ENCODE assay signal across 15 cellular contexts in the genomic region with DNA sequence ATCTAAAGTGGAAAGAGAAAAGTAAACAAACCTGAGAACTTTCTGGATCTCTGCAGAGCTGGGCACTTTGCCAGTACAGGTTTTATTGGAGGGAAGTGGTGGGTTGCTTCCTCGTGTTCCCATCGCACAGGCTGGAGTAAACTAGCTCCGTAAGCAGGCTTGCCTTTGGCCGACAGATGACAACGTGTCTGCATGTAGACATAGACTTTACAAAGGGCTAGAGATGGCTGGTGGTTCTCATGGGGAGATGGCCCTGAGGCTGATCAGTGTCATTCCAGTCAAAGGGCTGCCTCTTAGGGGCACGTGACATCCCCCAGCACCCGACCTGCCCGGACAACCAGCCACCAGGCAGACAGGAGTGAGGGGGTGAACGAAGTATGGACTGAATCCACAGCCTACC.
DNase-seq lines count a peak whose midpoint lies in the region; ATAC-seq lines count a peak whose summit lies in the region.
"Had no signal": no experiment of that assay in that cellular context is flagged by ENCODE, and none has a peak within 500 bp of the region (broad histone marks: within the 10 kb centered on the region; RNA-seq: fewer than 3 reads in every experiment).

No MANE protein-coding gene starts in this region.

- no peak overlapping the region for H3K4ac ChIP-seq in mesenchymal stem cell (ENCODE audit: low read depth in 1 of 2, low read length in 2 of 2)

- H3K9ac ChIP-seq in mesenchymal stem cell (ENCODE audit: low read length): no peak overlapping the region
- H3K9ac ChIP-seq: GM23248 had no signal

- H3K4me1 ChIP-seq in mesenchymal stem cell (ENCODE audit: control insufficient read depth, insufficient read depth, low read depth, low read length): no peaks in the 10 kb centered on the region

- DNase-seq in NCI-H345 (lab: John Stamatoyannopoulos, UW) (peak; percentile 19), NCI-H345 treated with DMSO at 0.1 percent for 48 hours (lab: John Stamatoyannopoulos, UW; ENCODE audit: unreplicated experiment) (no peak), DMS153 treated with DMSO at 0.1 percent for 48 hours (lab: John Stamatoyannopoulos, UW; ENCODE audit: unreplicated experiment) (peak; percentile 49), NCI-H69 (lab: John Stamatoyannopoulos, UW) (peak; percentile 5), mesenchymal stem cell (no peak), posterior vena cava (ENCODE audit: low spot score) (no peak), DMS53 (lab: John Stamatoyannopoulos, UW) (no peak)
- DNase-seq: MM.1S; NCI-H187; NK-92 treated with Interleukin-12 subunit alpha and Interleukin-12 subunit beta, amount 100 ng/mL, for 24 hours had no signal

- H2BK120ac ChIP-seq in mesenchymal stem cell (ENCODE audit: low read depth, low read length): no peak overlapping the region

- no peaks in the 10 kb centered on the region for H3K36me3 ChIP-seq in mesenchymal stem cell (ENCODE audit: control insufficient read depth in 1 of 2, insufficient read depth in 2 of 2, low read depth in 1 of 2, low read length in 2 of 2)

- peaks cover 1% of the 10 kb centered on the region for H3K9me3 ChIP-seq in mesenchymal stem cell (ENCODE audit: control insufficient read depth, low read length)

- no peak overlapping the region for H2AK5ac ChIP-seq in mesenchymal stem cell (ENCODE audit: low read length, severe bottlenecking)

- no peak overlapping the region for H3K27ac ChIP-seq in mesenchymal stem cell (ENCODE audit: low read length, poor library complexity, severe bottlenecking)
- H3K27ac ChIP-seq: GM23248, HL-60, SK-N-MC had no signal

- intact Hi-C loops in posterior vena cava (cut with DNase I): no loop called here

- H3K27me3 ChIP-seq in mesenchymal stem cell (ENCODE audit: control insufficient read depth in 1 of 2, insufficient read depth in 1 of 2, low read length in 2 of 2): peaks cover 34 to 47% of the 10 kb centered on the region in 2 experiments

- peak overlapping the region; percentile 5 for H4K91ac ChIP-seq in mesenchymal stem cell (ENCODE audit: low read length)

- no peak overlapping the region for H2BK5ac ChIP-seq in mesenchymal stem cell (ENCODE audit: low read depth, low read length, poor library complexity, severe bottlenecking)

- no peak for ATAC-seq in GM18868 (IDR thresholded peaks at IDR 0.05; ENCODE audit: unreplicated experiment)

- H3K79me1 ChIP-seq in mesenchymal stem cell (replicated peaks; ENCODE audit: low read length, poor library complexity, severe bottlenecking): no peaks in the 10 kb centered on the region

- no peak overlapping the region for H2BK15ac ChIP-seq in mesenchymal stem cell (ENCODE audit: low read depth, poor library complexity, severe bottlenecking)

- H3K18ac ChIP-seq in mesenchymal stem cell (ENCODE audit: low read depth in 1 of 2, low read length in 2 of 2): no peak overlapping the region

- H2AFZ ChIP-seq in mesenchymal stem cell (ENCODE audit: low read depth, low read length): no peak overlapping the region
- H2AFZ ChIP-seq: GM23248 had no signal

- no peak overlapping the region for H3K23ac ChIP-seq in mesenchymal stem cell (ENCODE audit: low read length in 2 of 2)

- H3K14ac ChIP-seq in mesenchymal stem cell (ENCODE audit: low read length in 2 of 2): no peak overlapping the region

- WGBS in mesenchymal stem cell: 65% methylated on average over 9 of the region's 9 CpGs

- H4K8ac ChIP-seq in mesenchymal stem cell (ENCODE audit: low read length): no peak overlapping the region

- no peak overlapping the region for H3K4me3 ChIP-seq in mesenchymal stem cell (ENCODE audit: insufficient read depth in 1 of 2, low read depth in 1 of 2, low read length in 2 of 2)
- H3K4me3 ChIP-seq: GM12878, GM23248, SK-N-MC had no signal

- no peak overlapping the region for H3K4me2 ChIP-seq in mesenchymal stem cell (ENCODE audit: low read length, poor library complexity, severe bottlenecking)

- H2BK12ac ChIP-seq in mesenchymal stem cell (ENCODE audit: low read length in 2 of 2): no peak overlapping the region

Comparison
In these comparisons a context has a peak if more than half of its experiments do, and no peak if none do; other contexts are left out.
1. DNase-seq: peak in NCI-H345 (single experiment), DMS153 treated with DMSO at 0.1 percent for 48 hours (single experiment) and NCI-H69 (single experiment); none in NCI-H345 treated with DMSO at 0.1 percent for 48 hours (single experiment), mesenchymal stem cell (single experiment), posterior vena cava (single experiment) and DMS53 (single experiment).